Comparison of ENCODE assay signal across 9 cellular contexts in the genomic region with DNA sequence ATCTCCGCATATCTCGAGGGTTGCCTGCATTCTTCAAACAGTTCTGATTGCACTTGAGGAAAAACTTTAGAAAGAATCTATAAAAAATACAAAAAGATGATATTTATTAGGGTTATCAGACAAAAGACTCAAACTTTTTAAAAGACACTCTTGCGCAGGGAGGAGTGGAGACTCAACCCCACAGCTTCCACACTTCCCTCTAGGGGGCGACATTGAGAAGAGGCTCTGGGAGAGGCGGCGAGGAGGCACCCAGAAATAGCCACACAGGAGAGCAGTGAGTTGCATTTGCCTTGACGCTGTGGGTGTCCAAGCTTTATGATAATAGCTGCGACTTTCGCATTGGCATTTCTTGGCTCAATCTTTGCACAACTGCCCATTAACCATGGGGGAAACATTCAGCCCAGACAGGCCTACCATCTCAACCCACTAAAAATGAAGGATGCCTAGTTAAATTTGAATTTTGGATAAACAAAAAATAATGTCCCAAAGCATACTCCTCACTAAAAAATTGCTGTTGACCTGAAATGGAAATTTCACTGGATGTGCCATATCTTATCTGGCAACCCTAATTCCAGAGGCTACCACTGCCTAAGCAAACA.
A peak's percentile ranks its signal among the peaks of the same experiment; 100 is the strongest.
DNase-seq lines count a peak whose midpoint lies in the region; ATAC-seq and TF ChIP-seq lines count a peak whose summit lies in the region.
"Had no signal": no experiment of that assay in that cellular context is flagged by ENCODE, and none has a peak within 500 bp of the region (broad histone marks: within the 10 kb centered on the region; RNA-seq: fewer than 3 reads in every experiment).

No MANE protein-coding gene starts in this region.

- POLR2A ChIA-PET in PC-3 (lab: Charles Lee; ENCODE audit: unreplicated experiment): no interaction called here

- H3F3A ChIP-seq in PC-3 (ENCODE audit: low read length, unreplicated experiment): no peaks in the 10 kb centered on the region

- no peaks in the 10 kb centered on the region for H3K9me2 ChIP-seq in PC-3 (replicated peaks; ENCODE audit: low read length)

- CTCF ChIA-PET in PC-3 (lab: Charles Lee): no interaction called here

- peak; percentile 8 for DNase-seq in NK-92 treated with Interleukin-12 subunit alpha and Interleukin-12 subunit beta, amount 100 ng/mL, for 24 hours (lab: John Stamatoyannopoulos, UW)
- DNase-seq in NK-92 (lab: John Stamatoyannopoulos, UW; ENCODE audit: unreplicated experiment) (no peak), PC-3 (peak; percentile 15), colonic mucosa (peak; percentile 44), occipital lobe (lab: John Stamatoyannopoulos, UW) (no peak), ecto neural progenitor cell (ENCODE audit: low spot score) (no peak)
- peak; percentile 16 to 27 for DNase-seq in stimulated activated CD4-positive, alpha-beta T cell treated with anti-CD3 and anti-CD28 coated beads, Interleukin-1b, Interleukin-23, amount 100 ng/mL, for 4 hours (ENCODE audit: low read depth in 2 of 2)

- intact Hi-C loops in PC-3 (cut with micrococcal nuclease): no loop called here
- intact Hi-C loops in colonic mucosa (cut with DNase I): no loop called here

- 0 out of 2 replicates have a peak, but pooled peaks cover 6% of the 10 kb centered on the region for H3K27me3 ChIP-seq in PC-3 (ENCODE audit: low read length)
- no peaks in the 10 kb centered on the region for H3K27me3 ChIP-seq in colonic mucosa

- ATAC-seq in PC-3: no peak
- ATAC-seq in GM21529 (IDR thresholded peaks at IDR 0.05; ENCODE audit: unreplicated experiment): no peak

- H3K36me3 ChIP-seq in PC-3 (ENCODE audit: low read depth, low read length) (no peaks in the 10 kb centered on the region), colonic mucosa (no peaks in the 10 kb centered on the region)

- H3K9me3 ChIP-seq in PC-3 (ENCODE audit: low read length) (no peaks in the 10 kb centered on the region), colonic mucosa (no peaks in the 10 kb centered on the region)

- BruUV-seq in PC-3 (replicated peaks; lab: Mats Ljungman, UMichigan): no TSS peak

- no peak overlapping the region for H2AFZ ChIP-seq in PC-3 (ENCODE audit: low read length)

- TF ChIP-seq CTCF in PC-3 (conservative IDR thresholded peaks at IDR 0.05; ENCODE audit: low read depth, low read length): peak; percentile 52
- peak; percentile 54 for TF ChIP-seq CTCF in colonic mucosa (IDR thresholded peaks at IDR 0.05)

- H3K27ac ChIP-seq in PC-3 (ENCODE audit: low read length) (no peak overlapping the region), colonic mucosa (no peak overlapping the region)

- no peak overlapping the region for H3K4me3 ChIP-seq in PC-3 (ENCODE audit: low read length)
- no peak overlapping the region for H3K4me3 ChIP-seq in colonic mucosa
- H3K4me3 ChIP-seq: lung had no signal

- H3K4me1 ChIP-seq in PC-3 (ENCODE audit: insufficient read depth, low read length): no peaks in the 10 kb centered on the region
- no peaks in the 10 kb centered on the region for H3K4me1 ChIP-seq in colonic mucosa

- no peaks in the 10 kb centered on the region for H3K79me2 ChIP-seq in PC-3 (ENCODE audit: low read length)

- H3K9ac ChIP-seq in PC-3 (ENCODE audit: low read length) (no peak overlapping the region), colonic mucosa (ENCODE audit: low read depth in 2 of 2, low read length in 2 of 2) (no peak overlapping the region)

- H4K20me1 ChIP-seq in PC-3 (ENCODE audit: low read length): no peaks in the 10 kb centered on the region

- H3K4me2 ChIP-seq in PC-3 (ENCODE audit: low read length): no peak overlapping the region

Comparison
In these comparisons a context has a peak if more than half of its experiments do, and no peak if none do; other contexts are left out.
1. DNase-seq: peak in NK-92 treated with Interleukin-12 subunit alpha and Interleukin-12 subunit beta, amount 100 ng/mL, for 24 hours (single experiment), PC-3 (single experiment), colonic mucosa (single experiment) and stimulated activated CD4-positive, alpha-beta T cell treated with anti-CD3 and anti-CD28 coated beads, Interleukin-1b, Interleukin-23, amount 100 ng/mL, for 4 hours (2 of 2); none in NK-92 (single experiment), occipital lobe (single experiment) and ecto neural progenitor cell (single experiment).